ENCODE assay signal across 8 cellular contexts in the genomic region with DNA sequence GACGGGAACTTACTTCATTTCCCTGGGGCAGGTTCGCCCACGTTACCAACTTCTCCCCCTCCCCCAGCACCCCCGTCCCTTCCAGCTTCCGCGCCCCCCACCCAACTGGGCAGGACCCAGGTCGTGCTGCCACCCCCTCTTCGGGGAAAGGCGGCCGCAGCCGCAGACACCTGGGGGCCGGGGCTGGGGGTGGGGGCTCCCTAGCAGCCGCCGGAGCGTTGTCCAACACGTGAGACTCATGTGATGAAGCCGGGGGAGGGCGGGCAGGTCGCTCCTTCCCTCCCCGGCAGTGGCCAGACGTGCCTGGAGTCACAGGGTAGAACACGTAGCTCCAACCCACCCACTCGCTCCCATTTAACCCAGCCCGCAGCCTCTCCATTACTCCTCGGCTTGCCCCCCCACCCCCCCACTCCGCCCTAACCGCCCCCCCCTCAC. TPM values are rescaled to one million over a fixed set of nuclear protein-coding genes. Genes with fewer than 3 reads are reported as not detected.
DNase-seq lines count a peak whose midpoint lies in the region; ATAC-seq and TF ChIP-seq lines count a peak whose summit lies in the region.

No MANE protein-coding gene starts in this region.

- peaks cover 0 to 26% (median 0%) of the 10 kb centered on the region in 11 experiments; a peak in 6 of 22 replicates for H3K27me3 ChIP-seq in BLaER1 treated with 17β-estradiol and CSF1 and Interleukin-3, amounts not matched to agents 10 nM and 100 nM

- peaks cover 53% of the 10 kb centered on the region for H3K36me3 Mint-ChIP-seq in activated CD8-positive, alpha-beta memory T cell treated with anti-CD3 and anti-CD28 coated beads, Interleukin-2, amount 10 ng/mL, durations not matched to agents 7 days and 5 days
- peaks cover 15% of the 10 kb centered on the region for H3K36me3 Mint-ChIP-seq in endothelial cell (ENCODE audit: low read depth, unreplicated experiment)

- peak overlapping the region; percentile 76 to 98 (median 90) for H3K4me3 ChIP-seq in BLaER1 treated with 17β-estradiol and CSF1 and Interleukin-3, amounts not matched to agents 10 nM and 100 nM

- peaks cover 5 to 36% (median 24%) of the 10 kb centered on the region in 11 experiments; a peak in 20 of 22 replicates for H3K36me3 ChIP-seq in BLaER1 treated with 17β-estradiol and CSF1 and Interleukin-3, amounts not matched to agents 10 nM and 100 nM

- H3K9ac ChIP-seq in BLaER1 treated with 17β-estradiol and CSF1 and Interleukin-3, amounts not matched to agents 10 nM and 100 nM = peak overlapping the region; percentile 92 to 99 (median 95); a peak in 21 of 22 replicates

- peaks cover 43% of the 10 kb centered on the region for H3K4me1 Mint-ChIP-seq in activated CD8-positive, alpha-beta memory T cell treated with anti-CD3 and anti-CD28 coated beads, Interleukin-2, amount 10 ng/mL, durations not matched to agents 7 days and 5 days
- H3K4me1 Mint-ChIP-seq in endothelial cell (ENCODE audit: unreplicated experiment) = peaks cover 39% of the 10 kb centered on the region

- peak; percentile 51 for ATAC-seq in GM19324 (IDR thresholded peaks at IDR 0.05; ENCODE audit: low FRiP score, unreplicated experiment)
- ATAC-seq in HG03439 (IDR thresholded peaks at IDR 0.05; ENCODE audit: unreplicated experiment) = peak; percentile 44
- peak; percentile 62 for ATAC-seq in activated CD8-positive, alpha-beta memory T cell treated with anti-CD3 and anti-CD28 coated beads, Interleukin-2, amount 10 ng/mL, durations not matched to agents 7 days and 5 days

- H3K27me3 Mint-ChIP-seq in activated CD8-positive, alpha-beta memory T cell treated with anti-CD3 and anti-CD28 coated beads, Interleukin-2, amount 10 ng/mL, durations not matched to agents 7 days and 5 days = no peaks in the 10 kb centered on the region
- peaks cover 13% of the 10 kb centered on the region for H3K27me3 Mint-ChIP-seq in endothelial cell (ENCODE audit: unreplicated experiment)

- no peaks in the 10 kb centered on the region for H3K9me3 ChIP-seq in BLaER1 treated with 17β-estradiol and CSF1 and Interleukin-3, amounts not matched to agents 10 nM and 100 nM (replicated peaks in 1 of 11)

- peak overlapping the region in 6 of 11 experiments; percentile 89 to 96 (median 94); a peak in 8 of 22 replicates for H3K4me2 ChIP-seq in BLaER1 treated with 17β-estradiol and CSF1 and Interleukin-3, amounts not matched to agents 10 nM and 100 nM

- peaks cover 31 to 40% (median 36%) of the 10 kb centered on the region in 11 experiments for H4K20me1 ChIP-seq in BLaER1 treated with 17β-estradiol and CSF1 and Interleukin-3, amounts not matched to agents 10 nM and 100 nM

- CTCF ChIA-PET in activated CD8-positive, alpha-beta memory T cell treated with anti-CD3 and anti-CD28 coated beads, Interleukin-2, amount 10 ng/mL, durations not matched to agents 7 days and 5 days (lab: Charles Lee) = interaction anchor here (0.9 to 13.2 kb wide), 14 partner anchors 8 to 266 kb away, joined by 3 to 212 read pairs (median 16); no protein-coding TSS in a partner anchor

- DNase-seq in NOMO-1 (lab: John Stamatoyannopoulos, UW; ENCODE audit: unreplicated experiment in 2 of 2) = peak; percentile 87 to 93
- peak; percentile 99 for DNase-seq in activated CD8-positive, alpha-beta memory T cell treated with anti-CD3 and anti-CD28 coated beads, Interleukin-2, amount 10 ng/mL, durations not matched to agents 7 days and 5 days
- peak; percentile 77 for DNase-seq in endothelial cell (ENCODE audit: low spot score)
- DNase-seq in midbrain (lab: John Stamatoyannopoulos, UW) = peak; percentile 83
- peak; percentile 78 to 90 for DNase-seq in stimulated activated CD8-positive, alpha-beta memory T cell treated with anti-CD3 and anti-CD28 coated beads, Interleukin-4, amount 100 ng/mL, for 4 hours (ENCODE audit: low read depth in 2 of 2, low spot score in 1 of 2)

- peak overlapping the region; percentile 93 for H3K4me3 Mint-ChIP-seq in activated CD8-positive, alpha-beta memory T cell treated with anti-CD3 and anti-CD28 coated beads, Interleukin-2, amount 10 ng/mL, durations not matched to agents 7 days and 5 days
- peak overlapping the region; percentile 94 for H3K4me3 Mint-ChIP-seq in endothelial cell (ENCODE audit: unreplicated experiment)

- H3K4me1 ChIP-seq in BLaER1 treated with 17β-estradiol and CSF1 and Interleukin-3, amounts not matched to agents 10 nM and 100 nM = peaks cover 49 to 83% (median 72%) of the 10 kb centered on the region in 10 experiments

- peak overlapping the region; percentile 96 to 100 (median 98) for H3K27ac ChIP-seq in BLaER1 treated with 17β-estradiol and CSF1 and Interleukin-3, amounts not matched to agents 10 nM and 100 nM

- no peaks in the 10 kb centered on the region for H3K9me3 Mint-ChIP-seq in activated CD8-positive, alpha-beta memory T cell treated with anti-CD3 and anti-CD28 coated beads, Interleukin-2, amount 10 ng/mL, durations not matched to agents 7 days and 5 days (ENCODE audit: low read depth)
- H3K9me3 Mint-ChIP-seq in endothelial cell (ENCODE audit: unreplicated experiment) = no peaks in the 10 kb centered on the region

- no peak for TF ChIP-seq CTCF in endothelial cell (IDR thresholded peaks at IDR 0.05; ENCODE audit: unreplicated experiment)

- peak overlapping the region; percentile 99 for H3K27ac Mint-ChIP-seq in activated CD8-positive, alpha-beta memory T cell treated with anti-CD3 and anti-CD28 coated beads, Interleukin-2, amount 10 ng/mL, durations not matched to agents 7 days and 5 days
- peak overlapping the region; percentile 61 for H3K27ac Mint-ChIP-seq in endothelial cell (ENCODE audit: unreplicated experiment)

RNA-seq across cellular contexts. Expression of a gene that starts 0.3 kb away (rescaled TPM):
- total RNA-seq in activated CD8-positive, alpha-beta memory T cell treated with anti-CD3 and anti-CD28 coated beads, Interleukin-2, amount 10 ng/mL, durations not matched to agents 7 days and 5 days = 100 to 1,000 TPM; 281 to 491 TPM
- 15.2 TPM for total RNA-seq in endothelial cell (ENCODE audit: unreplicated experiment)

Comparison
In these comparisons a context has a peak if more than half of its experiments do, and no peak if none do; other contexts are left out.
1. Peak in every context shown above with its lines: DNase-seq, ATAC-seq, H3K4me3 ChIP-seq and H3K27ac ChIP-seq.
2. RNA of a gene that starts 0.3 kb away (total RNA-seq): 281 to 491 TPM in activated CD8-positive, alpha-beta memory T cell treated with anti-CD3 and anti-CD28 coated beads, Interleukin-2, amount 10 ng/mL, durations not matched to agents 7 days and 5 days; 15.2 TPM in endothelial cell (single experiment); every median in the first group is over 10 times any median in the second.